Comparison of ENCODE assay signal across 1 cellular context in genomic region chr5:91280062-91280941, GRCh38.
TF ChIP-seq lines count a peak whose summit lies in the region.

No MANE protein-coding gene starts in this region.

TF ChIP-seq in SK-N-SH, 30 proteins besides CTCF, POLR2A, EP300 and RAD21 (continued from another document):
- TF ChIP-seq PBX3 (IDR thresholded peaks at IDR 0.05), result peak; percentile 75
- TF ChIP-seq TCF12 (IDR thresholded peaks at IDR 0.05), result peak; percentile 83
- TF ChIP-seq YY1 (IDR thresholded peaks at IDR 0.05; ENCODE audit: low read depth), result peak; percentile 30; the same call in 1 of the 2 replicates
- peak; percentile 83 for TF ChIP-seq MAX (IDR thresholded peaks at IDR 0.05; ENCODE audit: low read depth)
- peak; percentile 86 for TF ChIP-seq FOXM1 (IDR thresholded peaks at IDR 0.05; ENCODE audit: low read depth)
- TF ChIP-seq NFIC (IDR thresholded peaks at IDR 0.05; ENCODE audit: borderline replicate concordance), result peak; percentile 94
- TF ChIP-seq GATA2 (CRISPR knock-in tag; IDR thresholded peaks at IDR 0.05), result peak; percentile 37; the same call in 1 of the 2 replicates
- TF ChIP-seq FOSL2 (IDR thresholded peaks at IDR 0.05; ENCODE audit: borderline replicate concordance, low read depth), result peak; percentile 99
- peak; percentile 76 for TF ChIP-seq CHD2 (IDR thresholded peaks at IDR 0.05; ENCODE audit: low read length, partially characterized antibody)
- TF ChIP-seq GABPA (IDR thresholded peaks at IDR 0.05; ENCODE audit: low read depth), result peak; percentile 50
- peak; percentile 69 for TF ChIP-seq ELF1 (IDR thresholded peaks at IDR 0.05)
- no peak for TF ChIP-seq EZH2phosphoT487 (IDR thresholded peaks at IDR 0.05; ENCODE audit: borderline replicate concordance, low read depth)
- TF ChIP-seq TAF1 (IDR thresholded peaks at IDR 0.05; ENCODE audit: borderline replicate concordance, low read depth, low read length), result peak; percentile 70
- TF ChIP-seq MEF2A (IDR thresholded peaks at IDR 0.05; ENCODE audit: borderline replicate concordance, low read depth), result peak; percentile 72; the same call in 1 of the 2 replicates
- no peak for TF ChIP-seq NRF1 (IDR thresholded peaks at IDR 0.05; ENCODE audit: low read depth, low read length)
- TF ChIP-seq USF1 (IDR thresholded peaks at IDR 0.05; ENCODE audit: borderline replicate concordance, low read depth), result peak; percentile 66
- TF ChIP-seq TEAD4 (IDR thresholded peaks at IDR 0.05; ENCODE audit: borderline replicate concordance, insufficient read depth), result peak; percentile 81
- TF ChIP-seq MXI1 (IDR thresholded peaks at IDR 0.05; ENCODE audit: low read depth, low read length), result peak; percentile 65
- peak; percentile 29; the same call in 1 of the 2 replicates for TF ChIP-seq RCOR1 (IDR thresholded peaks at IDR 0.05; ENCODE audit: low read length)
- TF ChIP-seq RFX5 (IDR thresholded peaks at IDR 0.05; ENCODE audit: low read length), result no peak
- peak; percentile 97 for TF ChIP-seq JUND (IDR thresholded peaks at IDR 0.05)
